In the genomic region with DNA sequence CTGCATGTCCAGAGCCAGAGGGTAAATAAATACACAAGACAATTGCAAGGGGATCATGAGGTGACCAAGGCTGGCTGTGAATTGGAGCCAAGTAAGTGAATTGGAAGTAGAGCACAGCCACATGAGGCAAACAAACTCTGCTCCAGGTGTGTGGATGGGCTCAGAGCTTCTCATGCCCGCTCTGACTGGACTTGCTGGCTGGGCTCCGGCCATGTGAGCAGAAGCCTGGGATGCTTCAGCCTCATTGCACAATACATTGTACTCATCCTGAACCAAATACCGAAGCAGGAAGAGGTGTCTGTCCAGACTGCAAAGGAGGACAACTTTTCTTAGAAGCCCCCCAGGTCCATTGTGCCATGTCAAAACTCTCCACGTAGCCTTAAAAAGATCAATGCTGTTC, we compare ENCODE assay signal across 21 cellular contexts.
"Had no signal": no experiment of that assay in that cellular context is flagged by ENCODE, and none has a peak within 500 bp of the region (broad histone marks: within the 10 kb centered on the region; RNA-seq: fewer than 3 reads in every experiment).

No MANE protein-coding gene starts in this region.

- H3K36me3 ChIP-seq: sigmoid colon, thoracic aorta, transverse colon had no signal

- H3K4me3 ChIP-seq: coronary artery, hepatocyte, psoas muscle, sigmoid colon, skin epidermis, thoracic aorta, transverse colon had no signal

- H3K4me1 Mint-ChIP-seq: stimulated activated naive CD8-positive, alpha-beta T cell treated with anti-CD3 and anti-CD28 coated beads, Interleukin-15, amount 100 ng/mL, for 72 hours had no signal

- H3K36me3 Mint-ChIP-seq: naive thymus-derived CD4-positive, alpha-beta T cell; stimulated activated naive B cell treated with anti-CD40 and anti-IgM and Interleukin-4, amounts not matched to agents 10 μg/mL and 1 μg/mL and 100 μg/mL, for 72 hours had no signal

- H3K27ac ChIP-seq: coronary artery, foreskin keratinocyte, hepatocyte, psoas muscle, sigmoid colon, skin epidermis, thoracic aorta, transverse colon had no signal

- H2AFZ ChIP-seq: hepatocyte had no signal

- DNase-seq: effector CD4-positive, alpha-beta T cell; endodermal cell; erythroblast; foreskin keratinocyte; head of caudate nucleus; kidney glomerular epithelial cell; mammary epithelial cell; naive thymus-derived CD4-positive, alpha-beta T cell; nephron progenitor cell; psoas muscle; sigmoid colon; stimulated activated CD4-positive, alpha-beta T cell treated with anti-CD3 and anti-CD28 coated beads, Interleukin-2, amount 100 ng/mL, for 24 hours; stimulated activated CD4-positive, alpha-beta T cell treated with anti-CD3 and anti-CD28 coated beads, Interleukin-4, amount 100 ng/mL, for 4 hours; stimulated activated naive B cell treated with anti-CD40 and anti-IgM and Interleukin-4, amounts not matched to agents 10 μg/mL and 1 μg/mL and 100 μg/mL, for 72 hours; stimulated activated naive CD8-positive, alpha-beta T cell treated with anti-CD3 and anti-CD28 coated beads, Interleukin-15, amount 100 ng/mL, for 72 hours; transverse colon had no signal

- H3K79me2 ChIP-seq: hepatocyte had no signal

- H3K9me3 ChIP-seq: psoas muscle, sigmoid colon, thoracic aorta, transverse colon had no signal

- H3K9me3 Mint-ChIP-seq: naive thymus-derived CD4-positive, alpha-beta T cell; stimulated activated naive B cell treated with anti-CD40 and anti-IgM and Interleukin-4, amounts not matched to agents 10 μg/mL and 1 μg/mL and 100 μg/mL, for 72 hours; stimulated activated naive CD8-positive, alpha-beta T cell treated with anti-CD3 and anti-CD28 coated beads, Interleukin-15, amount 100 ng/mL, for 72 hours had no signal

- H3K27ac Mint-ChIP-seq: endodermal cell; naive thymus-derived CD4-positive, alpha-beta T cell; nephron progenitor cell; stimulated activated naive B cell treated with anti-CD40 and anti-IgM and Interleukin-4, amounts not matched to agents 10 μg/mL and 1 μg/mL and 100 μg/mL, for 72 hours; stimulated activated naive CD8-positive, alpha-beta T cell treated with anti-CD3 and anti-CD28 coated beads, Interleukin-15, amount 100 ng/mL, for 72 hours had no signal

- H3K4me1 ChIP-seq: foreskin keratinocyte, psoas muscle, sigmoid colon, transverse colon had no signal

- H3K27me3 ChIP-seq: hepatocyte, transverse colon had no signal

- H3K4me3 Mint-ChIP-seq: endodermal cell; naive thymus-derived CD4-positive, alpha-beta T cell; nephron progenitor cell; stimulated activated naive B cell treated with anti-CD40 and anti-IgM and Interleukin-4, amounts not matched to agents 10 μg/mL and 1 μg/mL and 100 μg/mL, for 72 hours; stimulated activated naive CD8-positive, alpha-beta T cell treated with anti-CD3 and anti-CD28 coated beads, Interleukin-15, amount 100 ng/mL, for 72 hours had no signal

- ATAC-seq: foreskin keratinocyte; naive thymus-derived CD4-positive, alpha-beta T cell; psoas muscle; stimulated activated naive B cell treated with anti-CD40 and anti-IgM and Interleukin-4, amounts not matched to agents 10 μg/mL and 1 μg/mL and 100 μg/mL, for 72 hours; stimulated activated naive CD8-positive, alpha-beta T cell treated with anti-CD3 and anti-CD28 coated beads, Interleukin-15, amount 100 ng/mL, for 72 hours had no signal

- H3K4me2 ChIP-seq: hepatocyte had no signal

- FAIRE-seq: endothelial cell of umbilical vein had no signal
